Comparison of ENCODE assay signal across 12 cellular contexts in genomic region chr21:38438476-38438893, GRCh38. TPM values are rescaled to one million over a fixed set of nuclear protein-coding genes. Genes with fewer than 3 reads are reported as not detected.
A peak's percentile ranks its signal among the peaks of the same experiment; 100 is the strongest.
DNase-seq lines count a peak whose midpoint lies in the region; ATAC-seq, FAIRE-seq and TF ChIP-seq lines count a peak whose summit lies in the region.
"Had no signal": no experiment of that assay in that cellular context is flagged by ENCODE, and none has a peak within 500 bp of the region (broad histone marks: within the 10 kb centered on the region; RNA-seq: fewer than 3 reads in every experiment).

No MANE protein-coding gene starts in this region.

- no TSS peak for BruUV-seq in IMR-90 (replicated peaks; lab: Mats Ljungman, UMichigan)

- CTCF ChIA-PET in IMR-90 (lab: Yijun Ruan, JAX): no interaction called here

- no peaks in the 10 kb centered on the region for H3K36me3 Mint-ChIP-seq in natural killer cell

- H4K8ac ChIP-seq in IMR-90 (ENCODE audit: low read depth in 2 of 2, low read length in 2 of 2): no peak overlapping the region

- no peak for FAIRE-seq in kidney (lab: Jason Lieb, UNC)

- H3K4me1 Mint-ChIP-seq in natural killer cell: peaks cover 0 to 3% of the 10 kb centered on the region in 2 donors

- H4K91ac ChIP-seq in IMR-90 (ENCODE audit: insufficient read depth, low read depth, low read length): no peak overlapping the region

- peaks cover 0 to 3% of the 10 kb centered on the region in 2 donors for H3K27me3 Mint-ChIP-seq in natural killer cell (ENCODE audit: low read depth in 2 of 2)

- no peak overlapping the region for H2AFZ ChIP-seq in IMR-90 (replicated peaks; ENCODE audit: low read length, poor library complexity)

- H2BK120ac ChIP-seq in IMR-90 (ENCODE audit: low read depth, low read length): no peak overlapping the region

- no peaks in the 10 kb centered on the region for H4K20me1 ChIP-seq in IMR-90 (ENCODE audit: insufficient read depth, low read length)

- no peak overlapping the region for H2AK9ac ChIP-seq in IMR-90 (replicated peaks; ENCODE audit: low read depth, low read length, poor library complexity)

- H3K27ac ChIP-seq in IMR-90 (ENCODE audit: insufficient read depth, low read length): no peak overlapping the region
- peak overlapping the region; percentile 72 for H3K27ac ChIP-seq in brain microvascular endothelial cell
- no peak overlapping the region for H3K27ac ChIP-seq in kidney (ENCODE audit: low read depth in 2 of 2, low read length in 2 of 2)
- H3K27ac ChIP-seq in upper lobe of right lung: no peak overlapping the region
- H3K27ac ChIP-seq: Peyer's patch had no signal

- no peak overlapping the region for H3K4ac ChIP-seq in IMR-90 (ENCODE audit: low read depth, low read length)

- 69% methylated on average over 7 of the region's 11 CpGs; no CpG with 5 or more reads in 1 of the 2 experiments for WGBS in IMR-90 (ENCODE audit: extremely low coverage in 2 of 2, insufficient read length in 1 of 2), 2 experiments

- no peak overlapping the region for H3K23ac ChIP-seq in IMR-90 (ENCODE audit: low read depth, low read length)

- in situ Hi-C loops in IMR-90 (cut with MboI; ENCODE audit: low sequenced_read_pairs) (no loop called here), brain microvascular endothelial cell (cut with HindIII; ENCODE audit: low pct_ligation_motif_present, low sequenced_read_pairs) (no loop called here)

- H3K9ac ChIP-seq in IMR-90 (ENCODE audit: low read depth, low read length): no peak overlapping the region
- H3K9ac ChIP-seq in kidney (ENCODE audit: low read length in 2 of 2): no peak overlapping the region

- intact Hi-C loops in IMR-90 (cut with micrococcal nuclease): no loop called here
- intact Hi-C loops in kidney (cut with DNase I): no loop called here
- intact Hi-C loops in upper lobe of right lung (cut with DNase I): no loop called here
- intact Hi-C loops in natural killer cell (cut with micrococcal nuclease): no loop called here

- H3K9me3 Mint-ChIP-seq in natural killer cell: no peaks in the 10 kb centered on the region

- peaks cover 12% of the 10 kb centered on the region for H3K4me1 ChIP-seq in IMR-90 (ENCODE audit: control insufficient read depth, insufficient read depth, low read length)
- peaks cover 0 to 2% of the 10 kb centered on the region in 2 donors for H3K4me1 ChIP-seq in kidney (ENCODE audit: control insufficient read depth in 1 of 2, insufficient read depth in 1 of 2, low read depth in 1 of 2, low read length in 2 of 2)
- peaks cover 27% of the 10 kb centered on the region for H3K4me1 ChIP-seq in upper lobe of right lung
- H3K4me1 ChIP-seq: Peyer's patch had no signal

- H3K4me2 ChIP-seq in IMR-90 (ENCODE audit: low read depth, low read length): no peak overlapping the region

- no peak for TF ChIP-seq POLR2A in IMR-90 (IDR thresholded peaks at IDR 0.05; ENCODE audit: low read depth, low read length)

- POLR2A ChIA-PET in IMR-90 (lab: Charles Lee; ENCODE audit: unreplicated experiment): no interaction called here

- H3K9me3 ChIP-seq in IMR-90 (ENCODE audit: control insufficient read depth, insufficient read depth, low read length): no peaks in the 10 kb centered on the region
- no peaks in the 10 kb centered on the region for H3K9me3 ChIP-seq in kidney (ENCODE audit: control insufficient read depth in 1 of 2, low read length in 2 of 2)
- H3K9me3 ChIP-seq in upper lobe of right lung: no peaks in the 10 kb centered on the region
- H3K9me3 ChIP-seq: Peyer's patch, tibial nerve had no signal

- no peak overlapping the region for H3K14ac ChIP-seq in IMR-90 (replicated peaks; ENCODE audit: low read depth, low read length)

- no peaks in the 10 kb centered on the region for H3K36me3 ChIP-seq in IMR-90 (ENCODE audit: control insufficient read depth, insufficient read depth, low read length)
- H3K36me3 ChIP-seq in brain microvascular endothelial cell (replicated peaks): no peaks in the 10 kb centered on the region
- no peaks in the 10 kb centered on the region for H3K36me3 ChIP-seq in kidney (ENCODE audit: control insufficient read depth in 1 of 2, insufficient read depth in 2 of 2, low read length in 2 of 2)
- no peaks in the 10 kb centered on the region for H3K36me3 ChIP-seq in upper lobe of right lung
- H3K36me3 ChIP-seq: Peyer's patch, tibial nerve had no signal

- no peak overlapping the region for H2BK15ac ChIP-seq in IMR-90 (ENCODE audit: low read depth, low read length)

- H3K56ac ChIP-seq in IMR-90 (ENCODE audit: extremely low read depth, insufficient read depth, low read length): no peak overlapping the region

- ATAC-seq in IMR-90 (ENCODE audit: low read depth) (peak; percentile 71), upper lobe of right lung (peak; percentile 62), natural killer cell (no peak), HG02981 (IDR thresholded peaks at IDR 0.05; ENCODE audit: unreplicated experiment) (no peak)

- no peak overlapping the region for H3K27ac Mint-ChIP-seq in natural killer cell

- DNase-seq in IMR-90: peak; percentile 71
- peak; percentile 97 for DNase-seq in brain microvascular endothelial cell
- DNase-seq in kidney: peak; percentile 85
- DNase-seq in upper lobe of right lung: peak; percentile 81
- DNase-seq in natural killer cell: no peak
- DNase-seq in COR-L47 (lab: John Stamatoyannopoulos, UW): no peak
- DNase-seq in activated naive CD4-positive, alpha-beta T cell treated with anti-CD3 and anti-CD28 coated beads, Interleukin-2, amount 50 U/mL, for 16 hours: no peak
- DNase-seq: activated CD4-positive, alpha-beta T cell treated with anti-CD3 and anti-CD28 coated beads for 48 hours; Peyer's patch; stimulated activated CD4-positive, alpha-beta T cell treated with anti-CD3 and anti-CD28 coated beads, Interleukin-4, amount 100 ng/mL, for 24 hours had no signal

- H2BK5ac ChIP-seq in IMR-90 (ENCODE audit: low read depth, low read length, poor library complexity, severe bottlenecking): no peak overlapping the region

- no peak overlapping the region for H4K5ac ChIP-seq in IMR-90 (ENCODE audit: low read depth, low read length)

- no peak overlapping the region for H2AK5ac ChIP-seq in IMR-90 (ENCODE audit: low read depth, low read length)

- H3K4me3 Mint-ChIP-seq in natural killer cell: no peak overlapping the region

- dilution Hi-C loops in IMR-90 (cut with HindIII; ENCODE audit: low sequenced_read_pairs, unreplicated experiment): no loop called here

- H3K27me3 ChIP-seq in IMR-90 (ENCODE audit: control insufficient read depth, insufficient read depth, low read length) (no peaks in the 10 kb centered on the region), brain microvascular endothelial cell (replicated peaks) (no peaks in the 10 kb centered on the region), upper lobe of right lung (no peaks in the 10 kb centered on the region)
- H3K27me3 ChIP-seq: Peyer's patch, tibial nerve had no signal

- H3K4me3 ChIP-seq in IMR-90 (ENCODE audit: insufficient read depth, low read depth, low read length) (no peak overlapping the region), brain microvascular endothelial cell (ENCODE audit: low read depth, low read length) (no peak overlapping the region), kidney (ENCODE audit: low read length in 2 of 2) (no peak overlapping the region), upper lobe of right lung (no peak overlapping the region)
- H3K4me3 ChIP-seq: Peyer's patch, tibial nerve had no signal

- TF ChIP-seq CTCF in IMR-90 (conservative IDR thresholded peaks at IDR 0.05; ENCODE audit: low read depth, low read length) (no peak), brain microvascular endothelial cell (IDR thresholded peaks at IDR 0.05; ENCODE audit: low read depth, low read length, missing control alignments) (no peak), kidney (IDR thresholded peaks at IDR 0.05; ENCODE audit: borderline replicate concordance, extremely low read depth, insufficient read depth) (no peak), upper lobe of right lung (IDR thresholded peaks at IDR 0.05) (no peak), natural killer cell (IDR thresholded peaks at IDR 0.05) (no peak)

- no peaks in the 10 kb centered on the region for H3K79me1 ChIP-seq in IMR-90 (ENCODE audit: low read depth in 1 of 2, low read length in 2 of 2)

- H3K9me1 ChIP-seq in IMR-90 (ENCODE audit: insufficient read depth, low read length): peaks cover 7% of the 10 kb centered on the region; the same call in 1 of the 2 replicates

- no peak for TF ChIP-seq RAD21 in IMR-90 (IDR thresholded peaks at IDR 0.05; ENCODE audit: low read length)

- no peak overlapping the region for H3K18ac ChIP-seq in IMR-90 (ENCODE audit: low read depth, low read length)

- no peak overlapping the region for H2BK20ac ChIP-seq in IMR-90 (ENCODE audit: low read depth, low read length)

TF ChIP-seq in IMR-90, 13 proteins besides CTCF, POLR2A, EP300 and RAD21:
- no peak for TF ChIP-seq CHD1 (IDR thresholded peaks at IDR 0.05; ENCODE audit: low read depth, low read length)
- no peak for TF ChIP-seq USF2 (IDR thresholded peaks at IDR 0.05; ENCODE audit: low read depth, low read length)
- TF ChIP-seq BHLHE40 (IDR thresholded peaks at IDR 0.05; ENCODE audit: low read depth, low read length): no peak
- TF ChIP-seq FOS (IDR thresholded peaks at IDR 0.05; ENCODE audit: low read depth, low read length): no peak
- TF ChIP-seq CEBPB (IDR thresholded peaks at IDR 0.05; ENCODE audit: low read depth, low read length): peak; percentile 49
- TF ChIP-seq NFE2L2 (IDR thresholded peaks at IDR 0.05; ENCODE audit: low read depth, low read length): no peak

RNA-seq across cellular contexts. Expression of gene ERG, which starts 59.8 kb away (rescaled TPM):
- total RNA-seq in IMR-90 (2012; rRNA removed) (not detected in 2 replicates), kidney (29.6 TPM), upper lobe of right lung (36.7 TPM), natural killer cell (under 1 TPM in 2 of 3 donors, not detected in 1; 0.36 to 0.58 TPM)
- polyA plus RNA-seq in IMR-90 (2012; rRNA removed) (not detected in 2 replicates), kidney (ENCODE audit: insufficient read depth, low read depth, low replicate concordance) (6.6 TPM)
- polyA plus RNA-seq in IMR-90 (2012; cell fraction: cytosol; rRNA removed): not detected in 2 replicates
- polyA plus RNA-seq in IMR-90 (2012; cell fraction: nucleus; rRNA removed; ENCODE audit: low replicate concordance): not detected in 2 replicates

Comparison
In these comparisons a context has a peak if more than half of its experiments do, and no peak if none do; other contexts are left out.
1. ATAC-seq: peak in IMR-90 (single experiment) and upper lobe of right lung (single experiment); none in natural killer cell (0 of 3) and HG02981 (single experiment).
2. DNase-seq: peak in IMR-90 (single experiment), brain microvascular endothelial cell (single experiment), kidney (single experiment) and upper lobe of right lung (single experiment); none in natural killer cell (single experiment), COR-L47 (single experiment) and activated naive CD4-positive, alpha-beta T cell treated with anti-CD3 and anti-CD28 coated beads, Interleukin-2, amount 50 U/mL, for 16 hours (single experiment).
3. RNA of gene ERG, which starts 59.8 kb away (total RNA-seq): 36.7 TPM in upper lobe of right lung (single experiment) and 29.6 TPM in kidney (single experiment); 0.36 to 0.58 TPM in natural killer cell and not detected in IMR-90; every median in the first group is over 10 times any median in the second.